In the genomic region with DNA sequence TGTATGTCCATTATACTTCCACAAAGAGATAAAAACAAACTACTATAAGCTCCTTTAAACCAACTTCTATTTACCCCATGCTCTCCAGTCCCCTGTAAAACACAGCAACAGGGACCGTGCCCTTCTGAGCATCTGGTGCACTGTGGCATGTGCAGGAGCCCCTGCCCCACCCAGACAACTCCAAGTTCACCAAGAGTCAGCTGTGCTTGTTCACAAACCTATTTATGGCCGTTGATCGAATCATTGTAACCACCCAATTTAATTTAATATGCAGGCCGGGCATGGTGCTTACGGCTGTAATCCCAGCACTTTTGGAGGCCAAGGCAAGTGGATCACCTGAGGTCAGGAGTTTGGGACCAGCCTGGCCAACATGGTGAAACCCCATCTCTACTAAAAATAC, we compare ENCODE assay signal across 21 cellular contexts. TPM values are rescaled to one million over a fixed set of nuclear protein-coding genes. Genes with fewer than 3 reads are reported as not detected.
"Had no signal": no experiment of that assay in that cellular context is flagged by ENCODE, and none has a peak within 500 bp of the region (broad histone marks: within the 10 kb centered on the region; RNA-seq: fewer than 3 reads in every experiment).

No MANE protein-coding gene starts in this region.

- H3K4me2 ChIP-seq: smooth muscle cell had no signal

- DNase-seq: activated CD4-positive, alpha-beta T cell treated with anti-CD3 and anti-CD28 coated beads, Interleukin-2, amount 10 ng/mL, durations not matched to agents 24 days and 14 days; activated CD8-positive, alpha-beta memory T cell treated with anti-CD3 and anti-CD28 coated beads, Interleukin-2, amount 50 U/mL, for 48 hours; activated CD8-positive, alpha-beta T cell treated with anti-CD3 and anti-CD28 coated beads, Interleukin-2, amount 10 ng/mL, durations not matched to agents 7 days and 5 days; activated gamma-delta T cell treated with Interleukin-2 at 50 U/mL for 16 hours; activated T-cell treated with anti-CD3 and anti-CD28 coated beads, Interleukin-2, amount 50 U/mL, for 48 hours; cerebellar nuclear complex; cortex of kidney; effector CD4-positive, alpha-beta T cell; left ventricle myocardium superior; nephron progenitor cell; occipital lobe; posterior cingulate gyrus; right cardiac atrium; stimulated activated naive B cell treated with anti-CD40 and anti-IgM and Interleukin-4, amounts not matched to agents 10 μg/mL and 1 μg/mL and 100 μg/mL, for 72 hours; T-cell; T-helper 9 cell had no signal

- H3K9me3 ChIP-seq: adrenal gland, breast epithelium had no signal

- H3K36me3 Mint-ChIP-seq: activated naive CD4-positive, alpha-beta T cell treated with anti-CD3 and anti-CD28 coated beads, Interleukin-2, amount 50 U/mL, for 72 hours; stimulated activated naive B cell treated with anti-CD40 and anti-IgM and Interleukin-4, amounts not matched to agents 10 μg/mL and 1 μg/mL and 100 μg/mL, for 72 hours; T-cell had no signal

- H3K27ac Mint-ChIP-seq: activated CD4-positive, alpha-beta T cell treated with anti-CD3 and anti-CD28 coated beads, Interleukin-2, amount 10 ng/mL, durations not matched to agents 24 days and 14 days; activated CD8-positive, alpha-beta T cell treated with anti-CD3 and anti-CD28 coated beads, Interleukin-2, amount 10 ng/mL, durations not matched to agents 7 days and 5 days; activated naive CD4-positive, alpha-beta T cell treated with anti-CD3 and anti-CD28 coated beads, Interleukin-2, amount 50 U/mL, for 72 hours; nephron progenitor cell; stimulated activated naive B cell treated with anti-CD40 and anti-IgM and Interleukin-4, amounts not matched to agents 10 μg/mL and 1 μg/mL and 100 μg/mL, for 72 hours; T-cell had no signal

- H3K27ac ChIP-seq: adrenal gland, breast epithelium had no signal

- H3K27me3 ChIP-seq: adrenal gland, breast epithelium had no signal

- H3K9me3 Mint-ChIP-seq: activated CD4-positive, alpha-beta T cell treated with anti-CD3 and anti-CD28 coated beads, Interleukin-2, amount 10 ng/mL, durations not matched to agents 24 days and 14 days; activated naive CD4-positive, alpha-beta T cell treated with anti-CD3 and anti-CD28 coated beads, Interleukin-2, amount 50 U/mL, for 72 hours; nephron progenitor cell; stimulated activated naive B cell treated with anti-CD40 and anti-IgM and Interleukin-4, amounts not matched to agents 10 μg/mL and 1 μg/mL and 100 μg/mL, for 72 hours; T-cell had no signal

- H3K4me1 ChIP-seq: breast epithelium had no signal

- H3K4me1 Mint-ChIP-seq: activated CD4-positive, alpha-beta T cell treated with anti-CD3 and anti-CD28 coated beads, Interleukin-2, amount 10 ng/mL, durations not matched to agents 24 days and 14 days; T-cell had no signal

- ATAC-seq: activated CD8-positive, alpha-beta T cell treated with anti-CD3 and anti-CD28 coated beads, Interleukin-2, amount 10 ng/mL, durations not matched to agents 7 days and 5 days; activated naive CD4-positive, alpha-beta T cell treated with anti-CD3 and anti-CD28 coated beads, Interleukin-2, amount 50 U/mL, for 72 hours; left ventricle myocardium superior; right cardiac atrium; SK-N-SH treated with all-trans-retinoic acid at 6 μM for 48 hours; stimulated activated naive B cell treated with anti-CD40 and anti-IgM and Interleukin-4, amounts not matched to agents 10 μg/mL and 1 μg/mL and 100 μg/mL, for 72 hours; T-cell had no signal

- H3K4me3 Mint-ChIP-seq: activated CD4-positive, alpha-beta T cell treated with anti-CD3 and anti-CD28 coated beads, Interleukin-2, amount 10 ng/mL, durations not matched to agents 24 days and 14 days; activated CD8-positive, alpha-beta T cell treated with anti-CD3 and anti-CD28 coated beads, Interleukin-2, amount 10 ng/mL, durations not matched to agents 7 days and 5 days; nephron progenitor cell; stimulated activated naive B cell treated with anti-CD40 and anti-IgM and Interleukin-4, amounts not matched to agents 10 μg/mL and 1 μg/mL and 100 μg/mL, for 72 hours; T-cell had no signal

RNA-seq across cellular contexts. Expression of a gene that starts 20.3 kb away (rescaled TPM):
- total RNA-seq: smooth muscle cell had no signal
